Comparison of ENCODE assay signal across 11 cellular contexts in genomic region chr3:47227678-47228077, GRCh38. TPM values are rescaled to one million over a fixed set of nuclear protein-coding genes. Genes with fewer than 3 reads are reported as not detected.
DNase-seq lines count a peak whose midpoint lies in the region; ATAC-seq and TF ChIP-seq lines count a peak whose summit lies in the region.
"Had no signal": no experiment of that assay in that cellular context is flagged by ENCODE, and none has a peak within 500 bp of the region (broad histone marks: within the 10 kb centered on the region; RNA-seq: fewer than 3 reads in every experiment).

No MANE protein-coding gene starts in this region.

- no peak overlapping the region for H4K5ac ChIP-seq in IMR-90 (ENCODE audit: low read depth, low read length)

- dilution Hi-C loops in IMR-90 (cut with HindIII; ENCODE audit: low sequenced_read_pairs, unreplicated experiment), result no loop called here

- H3K27ac Mint-ChIP-seq in CD4-positive, CD25-positive, alpha-beta regulatory T cell, result peak overlapping the region in 2 of 3 donors; percentile 12 to 50

- H3K56ac ChIP-seq in IMR-90 (ENCODE audit: extremely low read depth, insufficient read depth, low read length), result no peak overlapping the region

- TF ChIP-seq RAD21 in IMR-90 (IDR thresholded peaks at IDR 0.05; ENCODE audit: low read length), result no peak

- CTCF ChIA-PET in IMR-90 (lab: Yijun Ruan, JAX), result no interaction called here

- H3K4me3 ChIP-seq in CD4-positive, CD25-positive, alpha-beta regulatory T cell (ENCODE audit: low read depth, low read length), result no peak overlapping the region
- H3K4me3 ChIP-seq in IMR-90 (ENCODE audit: insufficient read depth, low read depth, low read length) (no peak overlapping the region), left ventricle myocardium inferior (peak overlapping the region; percentile 20), stomach (no peak overlapping the region)
- H3K4me3 ChIP-seq: BLaER1, suprapubic skin had no signal

- no peak overlapping the region for H3K4me3 Mint-ChIP-seq in CD4-positive, CD25-positive, alpha-beta regulatory T cell

- no peak for TF ChIP-seq POLR2A in IMR-90 (IDR thresholded peaks at IDR 0.05; ENCODE audit: low read depth, low read length)
- TF ChIP-seq POLR2A in stomach (IDR thresholded peaks at IDR 0.05), result no peak

- H3K9me3 ChIP-seq in CD4-positive, CD25-positive, alpha-beta regulatory T cell (ENCODE audit: control insufficient read depth in 2 of 2, low read length in 2 of 2), result no peaks in the 10 kb centered on the region
- no peaks in the 10 kb centered on the region for H3K9me3 ChIP-seq in IMR-90 (ENCODE audit: control insufficient read depth, insufficient read depth, low read length)
- H3K9me3 ChIP-seq in left ventricle myocardium inferior (replicated peaks), result no peaks in the 10 kb centered on the region
- H3K9me3 ChIP-seq in stomach, result no peaks in the 10 kb centered on the region
- H3K9me3 ChIP-seq: BLaER1, suprapubic skin had no signal

- in situ Hi-C loops in IMR-90 (cut with MboI; ENCODE audit: low sequenced_read_pairs), result no loop called here

- no peak overlapping the region for H2BK5ac ChIP-seq in IMR-90 (ENCODE audit: low read depth, low read length, poor library complexity, severe bottlenecking)

- 100% methylated on average over 2 of the region's 7 CpGs; no CpG with 5 or more reads in 1 of the 2 experiments for WGBS in IMR-90 (ENCODE audit: extremely low coverage in 2 of 2, insufficient read length in 1 of 2), 2 experiments
- 63 to 87% (median 80%) methylated on average over 7 of the region's 7 CpGs for WGBS in stomach, 5 donors

- no peak overlapping the region for H2BK120ac ChIP-seq in IMR-90 (ENCODE audit: low read depth, low read length)

- no peak overlapping the region for H3K27ac ChIP-seq in CD4-positive, CD25-positive, alpha-beta regulatory T cell (ENCODE audit: insufficient read depth, low read length, poor library complexity, severe bottlenecking)
- H3K27ac ChIP-seq in IMR-90 (ENCODE audit: insufficient read depth, low read length), result no peak overlapping the region
- H3K27ac ChIP-seq in left ventricle myocardium inferior (replicated peaks), result peak overlapping the region; percentile 52
- no peak overlapping the region for H3K27ac ChIP-seq in stomach
- H3K27ac ChIP-seq: BLaER1, suprapubic skin had no signal

- no peaks in the 10 kb centered on the region for H3K27me3 Mint-ChIP-seq in CD4-positive, CD25-positive, alpha-beta regulatory T cell

- intact Hi-C loops in IMR-90 (cut with micrococcal nuclease), result no loop called here
- intact Hi-C loops in left ventricle myocardium inferior (cut with micrococcal nuclease), result no loop called here
- intact Hi-C loops in stomach (cut with DNase I; ENCODE audit: low total_unique reads), result no loop called here

- no peak for TF ChIP-seq EP300 in stomach (IDR thresholded peaks at IDR 0.05)

- no peak for ATAC-seq in CD4-positive, CD25-positive, alpha-beta regulatory T cell (ENCODE audit: low read depth in 2 of 2)
- ATAC-seq in GM21390 (IDR thresholded peaks at IDR 0.05; ENCODE audit: unreplicated experiment) (peak; percentile 68), IMR-90 (ENCODE audit: low read depth) (peak; percentile 49)
- ATAC-seq in stimulated activated naive CD8-positive, alpha-beta T cell treated with anti-CD3 and anti-CD28 coated beads, Interleukin-15, Interleukin-2, amounts not matched to agents 100 U/mL and 50 U/mL, for 24 hours, result no peak

- TF ChIP-seq CTCF in IMR-90 (conservative IDR thresholded peaks at IDR 0.05; ENCODE audit: low read depth, low read length) (no peak), left ventricle myocardium inferior (IDR thresholded peaks at IDR 0.05; ENCODE audit: borderline replicate concordance) (no peak), stomach (IDR thresholded peaks at IDR 0.05) (no peak)

- no peaks in the 10 kb centered on the region for H3K36me3 Mint-ChIP-seq in CD4-positive, CD25-positive, alpha-beta regulatory T cell

- no peak overlapping the region for H4K91ac ChIP-seq in IMR-90 (ENCODE audit: insufficient read depth, low read depth, low read length)

- H3K23ac ChIP-seq in IMR-90 (ENCODE audit: low read depth, low read length), result no peak overlapping the region

- no peaks in the 10 kb centered on the region for H3K79me1 ChIP-seq in IMR-90 (ENCODE audit: low read depth in 1 of 2, low read length in 2 of 2)

- no peak overlapping the region for H4K8ac ChIP-seq in IMR-90 (ENCODE audit: low read depth in 2 of 2, low read length in 2 of 2)

- H3K27me3 ChIP-seq in CD4-positive, CD25-positive, alpha-beta regulatory T cell (ENCODE audit: control insufficient read depth, insufficient read depth, low read length), result no peaks in the 10 kb centered on the region
- H3K27me3 ChIP-seq in IMR-90 (ENCODE audit: control insufficient read depth, insufficient read depth, low read length), result no peaks in the 10 kb centered on the region
- no peaks in the 10 kb centered on the region for H3K27me3 ChIP-seq in left ventricle myocardium inferior (ENCODE audit: low read depth)
- H3K27me3 ChIP-seq in stomach, result no peaks in the 10 kb centered on the region
- H3K27me3 ChIP-seq: BLaER1, suprapubic skin had no signal

- BruUV-seq in IMR-90 (replicated peaks; lab: Mats Ljungman, UMichigan), result no TSS peak

- no peaks in the 10 kb centered on the region for H3K9me3 Mint-ChIP-seq in CD4-positive, CD25-positive, alpha-beta regulatory T cell

- DNase-seq in CD4-positive, CD25-positive, alpha-beta regulatory T cell, result no peak
- no peak for DNase-seq in IMR-90
- DNase-seq in left ventricle myocardium inferior, result peak; percentile 25
- DNase-seq in stomach, result no peak
- DNase-seq in NCI-H2081 (lab: John Stamatoyannopoulos, UW), result no peak
- no peak for DNase-seq in stimulated activated naive CD8-positive, alpha-beta T cell treated with anti-CD3 and anti-CD28 coated beads, Interleukin-15, Interleukin-2, amounts not matched to agents 100 U/mL and 50 U/mL, for 24 hours
- DNase-seq in DMS 273 treated with DMSO at 0.1 percent for 48 hours (lab: John Stamatoyannopoulos, UW), result no peak
- DNase-seq: NCI-H187 treated with DMSO at 0.1 percent for 48 hours had no signal

- no peak overlapping the region for H2AK5ac ChIP-seq in IMR-90 (ENCODE audit: low read depth, low read length)

- H3K4ac ChIP-seq in IMR-90 (ENCODE audit: low read depth, low read length), result no peak overlapping the region

- H2AFZ ChIP-seq in IMR-90 (replicated peaks; ENCODE audit: low read length, poor library complexity), result peak overlapping the region; percentile 26

- POLR2A ChIA-PET in IMR-90 (lab: Charles Lee; ENCODE audit: unreplicated experiment), result no interaction called here

- H3K9ac ChIP-seq in IMR-90 (ENCODE audit: low read depth, low read length), result no peak overlapping the region
- H3K9ac ChIP-seq: BLaER1 had no signal

- H2AK9ac ChIP-seq in IMR-90 (replicated peaks; ENCODE audit: low read depth, low read length, poor library complexity), result no peak overlapping the region

- H2BK20ac ChIP-seq in IMR-90 (ENCODE audit: low read depth, low read length), result no peak overlapping the region

- no peaks in the 10 kb centered on the region for H3K36me3 ChIP-seq in CD4-positive, CD25-positive, alpha-beta regulatory T cell (ENCODE audit: control insufficient read depth, insufficient read depth, low read length)
- no peaks in the 10 kb centered on the region for H3K36me3 ChIP-seq in IMR-90 (ENCODE audit: control insufficient read depth, insufficient read depth, low read length)
- no peaks in the 10 kb centered on the region for H3K36me3 ChIP-seq in left ventricle myocardium inferior
- H3K36me3 ChIP-seq in stomach, result no peaks in the 10 kb centered on the region
- H3K36me3 ChIP-seq: BLaER1, suprapubic skin had no signal

- H4K20me1 ChIP-seq in IMR-90 (ENCODE audit: insufficient read depth, low read length), result no peaks in the 10 kb centered on the region
- H4K20me1 ChIP-seq: BLaER1 had no signal

- no peaks in the 10 kb centered on the region; the same call in 1 of the 2 replicates for H3K9me1 ChIP-seq in IMR-90 (ENCODE audit: insufficient read depth, low read length)

- peak overlapping the region; percentile 13; the same call in 1 of the 2 replicates for H3K4me2 ChIP-seq in IMR-90 (ENCODE audit: low read depth, low read length)
- H3K4me2 ChIP-seq: BLaER1 had no signal

- H3K18ac ChIP-seq in IMR-90 (ENCODE audit: low read depth, low read length), result no peak overlapping the region

- no peaks in the 10 kb centered on the region for H3K4me1 ChIP-seq in CD4-positive, CD25-positive, alpha-beta regulatory T cell (ENCODE audit: control insufficient read depth, insufficient read depth, low read length, poor library complexity, severe bottlenecking)
- no peaks in the 10 kb centered on the region for H3K4me1 ChIP-seq in IMR-90 (ENCODE audit: control insufficient read depth, insufficient read depth, low read length)
- H3K4me1 ChIP-seq in left ventricle myocardium inferior, result peaks cover 11% of the 10 kb centered on the region
- peaks cover 0 to 7% (median 0%) of the 10 kb centered on the region in 4 donors for H3K4me1 ChIP-seq in stomach
- H3K4me1 ChIP-seq: BLaER1, suprapubic skin had no signal

- H3K4me1 Mint-ChIP-seq in CD4-positive, CD25-positive, alpha-beta regulatory T cell, result no peaks in the 10 kb centered on the region

- H2BK15ac ChIP-seq in IMR-90 (ENCODE audit: low read depth, low read length), result no peak overlapping the region

- no peak overlapping the region for H3K14ac ChIP-seq in IMR-90 (replicated peaks; ENCODE audit: low read depth, low read length)

TF ChIP-seq in IMR-90, 13 proteins besides CTCF, POLR2A, EP300 and RAD21 (continues in another document):
- TF ChIP-seq NFE2L2 (IDR thresholded peaks at IDR 0.05; ENCODE audit: low read depth, low read length), result no peak

RNA-seq across cellular contexts. Expression of gene KIF9, which starts 54.9 kb away (rescaled TPM):
- total RNA-seq in CD4-positive, CD25-positive, alpha-beta regulatory T cell, result 5.4 TPM
- polyA plus RNA-seq in CD4-positive, CD25-positive, alpha-beta regulatory T cell, result 1 to 10 TPM; 3.7 to 4.6 (median 4.0) TPM
- total RNA-seq in IMR-90 (2012; rRNA removed), result 1.8 and 3.6 TPM in 2 replicates
- 5.0 and 5.7 TPM in 2 replicates for polyA plus RNA-seq in IMR-90 (2012; rRNA removed)
- polyA plus RNA-seq in IMR-90 (2012; cell fraction: cytosol; rRNA removed), result 4.1 and 4.4 TPM in 2 replicates
- 1.9 and 2.4 TPM in 2 replicates for polyA plus RNA-seq in IMR-90 (2012; cell fraction: nucleus; rRNA removed; ENCODE audit: low replicate concordance)
- total RNA-seq in left ventricle myocardium inferior, result 13.5 TPM
- total RNA-seq in stomach, result 10 to 100 TPM in 1 of 5 donors, 1 to 10 TPM in 2, under 1 TPM in 1, not detected in 1; under 0.01 to 46.3 (median 7.3) TPM
- polyA plus RNA-seq in stomach, result 10 to 100 TPM; 12.8 to 15.1 (median 13.0) TPM

RNA-seq across cellular contexts. Expression of gene KLHL18, which starts 55.1 kb away (rescaled TPM):
- 48.9 TPM for total RNA-seq in CD4-positive, CD25-positive, alpha-beta regulatory T cell
- polyA plus RNA-seq in CD4-positive, CD25-positive, alpha-beta regulatory T cell, result 10 to 100 TPM; 11.0 to 16.0 (median 14.7) TPM
- total RNA-seq in IMR-90 (2012; rRNA removed) (38.9 and 76.2 TPM in 2 replicates), left ventricle myocardium inferior (54.7 TPM), stomach (10 to 100 TPM; 10.6 to 29.8 (median 25.8) TPM)
- polyA plus RNA-seq in IMR-90 (2012; rRNA removed) (29.1 and 40.0 TPM in 2 replicates), stomach (10 to 100 TPM in 2 of 3 donors, 1 to 10 TPM in 1; 7.6 to 21.0 (median 14.2) TPM)
- polyA plus RNA-seq in IMR-90 (2012; cell fraction: cytosol; rRNA removed), result 40.1 and 43.2 TPM in 2 replicates
- polyA plus RNA-seq in IMR-90 (2012; cell fraction: nucleus; rRNA removed; ENCODE audit: low replicate concordance), result 33.9 and 40.9 TPM in 2 replicates

Comparison
In these comparisons a context has a peak if more than half of its experiments do, and no peak if none do; other contexts are left out.
1. ATAC-seq: peak in GM21390 (single experiment) and IMR-90 (single experiment); none in CD4-positive, CD25-positive, alpha-beta regulatory T cell (0 of 2) and stimulated activated naive CD8-positive, alpha-beta T cell treated with anti-CD3 and anti-CD28 coated beads, Interleukin-15, Interleukin-2, amounts not matched to agents 100 U/mL and 50 U/mL, for 24 hours (single experiment).